ENCODE assay signal across 11 cellular contexts in genomic region chr1:232457607-232458006, GRCh38.
DNase-seq lines count a peak whose midpoint lies in the region; ATAC-seq and TF ChIP-seq lines count a peak whose summit lies in the region.
"Had no signal": no experiment of that assay in that cellular context is flagged by ENCODE, and none has a peak within 500 bp of the region (broad histone marks: within the 10 kb centered on the region; RNA-seq: fewer than 3 reads in every experiment).

No MANE protein-coding gene starts in this region.

- WGBS in gastroesophageal sphincter (ENCODE audit: low coverage in 1 of 2), 2 donors, result 80 to 83% methylated on average over 3 of the region's 3 CpGs
- WGBS in mesenchymal stem cell, result no CpG with 5 or more reads among the region's 3 CpGs

- no peak for TF ChIP-seq CTCF in gastroesophageal sphincter (IDR thresholded peaks at IDR 0.05)

- intact Hi-C loops in naive thymus-derived CD4-positive, alpha-beta T cell (cut with micrococcal nuclease), result no loop called here

- H3K9me3 ChIP-seq in naive thymus-derived CD4-positive, alpha-beta T cell (ENCODE audit: control insufficient read depth in 2 of 3, low read length in 3 of 3), result no peaks in the 10 kb centered on the region
- H3K9me3 ChIP-seq in gastroesophageal sphincter, result no peaks in the 10 kb centered on the region
- H3K9me3 ChIP-seq in mesenchymal stem cell (ENCODE audit: control insufficient read depth, low read length), result no peaks in the 10 kb centered on the region

- POLR2A ChIA-PET in naive thymus-derived CD4-positive, alpha-beta T cell (lab: Charles Lee), result no interaction called here

- no peak overlapping the region for H3K23ac ChIP-seq in mesenchymal stem cell (ENCODE audit: low read length in 2 of 2)

- CTCF ChIA-PET in naive thymus-derived CD4-positive, alpha-beta T cell (lab: Charles Lee), result no interaction called here

- no peaks in the 10 kb centered on the region for H3K27me3 Mint-ChIP-seq in activated T-cell treated with anti-CD3 and anti-CD28 coated beads, Interleukin-2, amount 50 U/mL, for 72 hours (ENCODE audit: low read depth)
- peaks cover 0 to 5% (median 0%) of the 10 kb centered on the region in 5 donors for H3K27me3 Mint-ChIP-seq in naive thymus-derived CD4-positive, alpha-beta T cell

- no peak overlapping the region for H3K9ac ChIP-seq in mesenchymal stem cell (ENCODE audit: low read length)

- no peak overlapping the region for H3K14ac ChIP-seq in mesenchymal stem cell (ENCODE audit: low read length in 2 of 2)

- no peak for TF ChIP-seq POLR2A in gastroesophageal sphincter (IDR thresholded peaks at IDR 0.05)

- no peak overlapping the region for H2BK5ac ChIP-seq in mesenchymal stem cell (ENCODE audit: low read depth, low read length, poor library complexity, severe bottlenecking)

- H3K27ac Mint-ChIP-seq in activated T-cell treated with anti-CD3 and anti-CD28 coated beads, Interleukin-2, amount 50 U/mL, for 72 hours, result no peak overlapping the region
- no peak overlapping the region for H3K27ac Mint-ChIP-seq in naive thymus-derived CD4-positive, alpha-beta T cell
- H3K27ac Mint-ChIP-seq: IgD-negative memory B cell had no signal

- no peak overlapping the region for H2BK120ac ChIP-seq in mesenchymal stem cell (ENCODE audit: low read depth, low read length)

- no peak overlapping the region for H4K91ac ChIP-seq in mesenchymal stem cell (ENCODE audit: low read length)

- H3K4me1 Mint-ChIP-seq in activated T-cell treated with anti-CD3 and anti-CD28 coated beads, Interleukin-2, amount 50 U/mL, for 72 hours (ENCODE audit: low read depth), result peaks cover 8% of the 10 kb centered on the region
- peaks cover 0 to 12% (median 0%) of the 10 kb centered on the region in 7 donors for H3K4me1 Mint-ChIP-seq in naive thymus-derived CD4-positive, alpha-beta T cell
- H3K4me1 Mint-ChIP-seq: IgD-negative memory B cell had no signal

- no peak overlapping the region for H4K8ac ChIP-seq in mesenchymal stem cell (ENCODE audit: low read length)

- no peak overlapping the region for H3K4me3 Mint-ChIP-seq in activated T-cell treated with anti-CD3 and anti-CD28 coated beads, Interleukin-2, amount 50 U/mL, for 72 hours
- H3K4me3 Mint-ChIP-seq in naive thymus-derived CD4-positive, alpha-beta T cell, result peak overlapping the region in 1 of 10 donors; percentile 7
- H3K4me3 Mint-ChIP-seq: neural crest cell had no signal

- no peak overlapping the region for H2BK15ac ChIP-seq in mesenchymal stem cell (ENCODE audit: low read depth, poor library complexity, severe bottlenecking)

- H2BK12ac ChIP-seq in mesenchymal stem cell (ENCODE audit: low read length in 2 of 2), result no peak overlapping the region

- no peak for TF ChIP-seq EP300 in gastroesophageal sphincter (IDR thresholded peaks at IDR 0.05)

- no peaks in the 10 kb centered on the region for H3K36me3 Mint-ChIP-seq in activated T-cell treated with anti-CD3 and anti-CD28 coated beads, Interleukin-2, amount 50 U/mL, for 72 hours (ENCODE audit: insufficient read depth in 2 of 2)
- no peaks in the 10 kb centered on the region for H3K36me3 Mint-ChIP-seq in naive thymus-derived CD4-positive, alpha-beta T cell

- H3K4me1 ChIP-seq in naive thymus-derived CD4-positive, alpha-beta T cell (ENCODE audit: control insufficient read depth in 2 of 2, insufficient read depth in 2 of 2, low read length in 2 of 2), result peaks cover 0 to 22% of the 10 kb centered on the region in 2 donors
- peaks cover 0 to 31% (median 0%) of the 10 kb centered on the region in 3 donors for H3K4me1 ChIP-seq in gastroesophageal sphincter
- peaks cover 1% of the 10 kb centered on the region for H3K4me1 ChIP-seq in mesenchymal stem cell (ENCODE audit: control insufficient read depth, insufficient read depth, low read depth, low read length)

- peaks cover 24% of the 10 kb centered on the region for H3K79me1 ChIP-seq in mesenchymal stem cell (replicated peaks; ENCODE audit: low read length, poor library complexity, severe bottlenecking)

- no peak overlapping the region for H3K4me2 ChIP-seq in mesenchymal stem cell (ENCODE audit: low read length, poor library complexity, severe bottlenecking)

- no peak overlapping the region for H2AFZ ChIP-seq in mesenchymal stem cell (ENCODE audit: low read depth, low read length)

- no peak overlapping the region for H3K4ac ChIP-seq in mesenchymal stem cell (ENCODE audit: low read depth in 1 of 2, low read length in 2 of 2)

- no peaks in the 10 kb centered on the region for H3K9me3 Mint-ChIP-seq in activated T-cell treated with anti-CD3 and anti-CD28 coated beads, Interleukin-2, amount 50 U/mL, for 72 hours
- H3K9me3 Mint-ChIP-seq in naive thymus-derived CD4-positive, alpha-beta T cell, result no peaks in the 10 kb centered on the region
- H3K9me3 Mint-ChIP-seq: IgD-negative memory B cell, neural crest cell had no signal

- DNase-seq in activated T-cell treated with anti-CD3 and anti-CD28 coated beads, Interleukin-2, amount 50 U/mL, for 72 hours, result peak; percentile 10 to 24
- DNase-seq in activated T-cell treated with anti-CD3 and anti-CD28 coated beads, Interleukin-2, amount 50 U/mL, for 1 hour, result no peak
- no peak for DNase-seq in naive thymus-derived CD4-positive, alpha-beta T cell
- DNase-seq in mesenchymal stem cell, result no peak
- DNase-seq in SW480 (ENCODE audit: low spot score), result no peak

- H2AK5ac ChIP-seq in mesenchymal stem cell (ENCODE audit: low read length, severe bottlenecking), result no peak overlapping the region

- ATAC-seq in activated T-cell treated with anti-CD3 and anti-CD28 coated beads, Interleukin-2, amount 50 U/mL, for 72 hours (replicated peaks in 1 of 2), result peak; percentile 80 to 95
- ATAC-seq in GM21723 (IDR thresholded peaks at IDR 0.05; ENCODE audit: unreplicated experiment) (peak; percentile 77), HG03521 (IDR thresholded peaks at IDR 0.05; ENCODE audit: unreplicated experiment) (peak; percentile 86), gastroesophageal sphincter (no peak)
- ATAC-seq in naive thymus-derived CD4-positive, alpha-beta T cell, result peak; percentile 78
- ATAC-seq: Panc1 had no signal

- H3K36me3 ChIP-seq in naive thymus-derived CD4-positive, alpha-beta T cell (ENCODE audit: control insufficient read depth in 2 of 3, insufficient read depth in 3 of 3, low read length in 3 of 3), result no peaks in the 10 kb centered on the region
- H3K36me3 ChIP-seq in gastroesophageal sphincter, result peaks cover 0 to 17% of the 10 kb centered on the region in 2 donors
- H3K36me3 ChIP-seq in mesenchymal stem cell (ENCODE audit: control insufficient read depth in 1 of 2, insufficient read depth in 2 of 2, low read depth in 1 of 2, low read length in 2 of 2), result peaks cover 0 to 13% of the 10 kb centered on the region in 2 experiments

- no peak overlapping the region for H3K27ac ChIP-seq in naive thymus-derived CD4-positive, alpha-beta T cell (ENCODE audit: low read depth, low read length)
- H3K27ac ChIP-seq in gastroesophageal sphincter (no peak overlapping the region), mesenchymal stem cell (ENCODE audit: low read length, poor library complexity, severe bottlenecking) (no peak overlapping the region)

- no peak overlapping the region for H3K18ac ChIP-seq in mesenchymal stem cell (ENCODE audit: low read depth in 1 of 2, low read length in 2 of 2)

- no peak overlapping the region for H3K4me3 ChIP-seq in naive thymus-derived CD4-positive, alpha-beta T cell (ENCODE audit: low read length)
- H3K4me3 ChIP-seq in gastroesophageal sphincter (no peak overlapping the region), mesenchymal stem cell (ENCODE audit: insufficient read depth in 1 of 2, low read depth in 1 of 2, low read length in 2 of 2) (no peak overlapping the region)

- no peaks in the 10 kb centered on the region for H3K27me3 ChIP-seq in naive thymus-derived CD4-positive, alpha-beta T cell (ENCODE audit: control insufficient read depth in 2 of 2, insufficient read depth in 2 of 2, low read length in 2 of 2)
- H3K27me3 ChIP-seq in gastroesophageal sphincter, result no peaks in the 10 kb centered on the region
- H3K27me3 ChIP-seq in mesenchymal stem cell (ENCODE audit: control insufficient read depth in 1 of 2, insufficient read depth in 1 of 2, low read length in 2 of 2), result no peaks in the 10 kb centered on the region

Comparison
In these comparisons a context has a peak if more than half of its experiments do, and no peak if none do; other contexts are left out.
1. DNase-seq: peak in activated T-cell treated with anti-CD3 and anti-CD28 coated beads, Interleukin-2, amount 50 U/mL, for 72 hours (2 of 2); none in activated T-cell treated with anti-CD3 and anti-CD28 coated beads, Interleukin-2, amount 50 U/mL, for 1 hour (single experiment), naive thymus-derived CD4-positive, alpha-beta T cell (0 of 9), mesenchymal stem cell (single experiment) and SW480 (single experiment).